Comparison of ENCODE assay signal across 1 cellular context in genomic region chr6:24663198-24663597, GRCh38.
TF ChIP-seq lines count a peak whose summit lies in the region.

No MANE protein-coding gene starts in this region.

TF ChIP-seq in liver, 16 proteins besides CTCF, POLR2A, EP300 and RAD21 (continued from another document):
- TF ChIP-seq SP1 (IDR thresholded peaks at IDR 0.05) (peak; percentile 41), RXRA (IDR thresholded peaks at IDR 0.05) (peak in 1 of 2 donors; percentile 38)
TF ChIP-seq in liver: peak in this region for 4.
